12 cellular contexts compared by ENCODE assay signal in the genomic region with DNA sequence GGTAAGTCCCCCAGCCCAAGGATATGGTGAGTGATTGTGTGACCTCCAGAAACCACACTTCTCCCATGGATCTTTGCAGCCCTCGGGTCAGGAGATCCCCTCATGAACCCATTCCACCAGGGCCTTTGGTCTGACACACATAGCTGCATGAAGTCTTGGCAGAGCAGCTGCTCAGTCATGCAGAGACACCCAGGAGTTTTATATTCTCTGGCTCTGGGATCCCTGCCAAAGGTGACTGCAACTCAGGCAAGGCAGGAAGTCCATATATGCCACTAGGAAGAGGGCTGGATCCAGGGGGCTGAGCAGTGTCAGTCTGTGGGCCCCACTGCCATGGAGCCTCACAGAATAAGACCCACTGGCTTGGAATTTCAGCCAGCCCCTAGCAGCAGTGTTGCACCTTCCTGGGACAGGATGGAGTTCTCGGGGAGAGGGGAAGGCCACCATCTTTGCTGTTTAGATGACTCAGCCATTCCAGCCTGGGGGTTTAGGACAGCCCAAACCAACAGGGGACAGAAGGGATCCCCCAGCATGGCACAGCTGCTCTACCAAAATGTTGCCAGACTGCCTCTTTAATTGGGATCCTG.
DNase-seq lines count a peak whose midpoint lies in the region; ATAC-seq, FAIRE-seq and TF ChIP-seq lines count a peak whose summit lies in the region.
"Had no signal": no experiment of that assay in that cellular context is flagged by ENCODE, and none has a peak within 500 bp of the region (broad histone marks: within the 10 kb centered on the region; RNA-seq: fewer than 3 reads in every experiment).

No MANE protein-coding gene starts in this region.

- no peak overlapping the region for H3K4me3 ChIP-seq in BLaER1 treated with 17β-estradiol and CSF1 and Interleukin-3, amounts not matched to agents 10 nM and 100 nM
- H3K4me3 ChIP-seq in kidney (ENCODE audit: low read length in 2 of 2), result no peak overlapping the region

- DNase-seq in Kasumi-1 (lab: John Stamatoyannopoulos, UW) (peak; percentile 35 to 48), SHP77 (lab: John Stamatoyannopoulos, UW) (peak; percentile 88 to 89), kidney (peak; percentile 77), medulla oblongata (ENCODE audit: extremely low spot score) (no peak), D341Med (ENCODE audit: low spot score) (no peak)
- DNase-seq in activated naive CD4-positive, alpha-beta T cell treated with Interleukin-2 at 50 U/mL for 16 hours, result no peak
- DNase-seq: activated gamma-delta T cell treated with Interleukin-2 at 50 U/mL for 16 hours; CD4-positive, CD25-positive, alpha-beta regulatory T cell; effector memory CD8-positive, alpha-beta T cell; islet precursor cell had no signal

- H3K9ac ChIP-seq in BLaER1 treated with 17β-estradiol and CSF1 and Interleukin-3, amounts not matched to agents 10 nM and 100 nM, result no peak overlapping the region
- no peak overlapping the region for H3K9ac ChIP-seq in kidney (ENCODE audit: low read length in 2 of 2)

- intact Hi-C loops in kidney (cut with DNase I), result no loop called here

- ATAC-seq in GM19467 (IDR thresholded peaks at IDR 0.05; ENCODE audit: unreplicated experiment), result no peak
- ATAC-seq: effector memory CD8-positive, alpha-beta T cell had no signal

- TF ChIP-seq CTCF in kidney (IDR thresholded peaks at IDR 0.05; ENCODE audit: borderline replicate concordance, extremely low read depth, insufficient read depth), result no peak

- H3K27me3 ChIP-seq in BLaER1 treated with 17β-estradiol and CSF1 and Interleukin-3, amounts not matched to agents 10 nM and 100 nM, result no peaks in the 10 kb centered on the region

- H3K27ac ChIP-seq in BLaER1 treated with 17β-estradiol and CSF1 and Interleukin-3, amounts not matched to agents 10 nM and 100 nM, result no peak overlapping the region
- H3K27ac ChIP-seq in kidney (ENCODE audit: low read depth in 2 of 2, low read length in 2 of 2), result no peak overlapping the region

- H3K36me3 ChIP-seq in BLaER1 treated with 17β-estradiol and CSF1 and Interleukin-3, amounts not matched to agents 10 nM and 100 nM, result no peaks in the 10 kb centered on the region
- H3K36me3 ChIP-seq in kidney (ENCODE audit: control insufficient read depth in 1 of 2, insufficient read depth in 2 of 2, low read length in 2 of 2), result no peaks in the 10 kb centered on the region

- H3K9me3 ChIP-seq in BLaER1 treated with 17β-estradiol and CSF1 and Interleukin-3, amounts not matched to agents 10 nM and 100 nM (replicated peaks in 1 of 11), result peaks cover 28 to 45% (median 37%) of the 10 kb centered on the region in 11 experiments
- peaks cover 0 to 13% of the 10 kb centered on the region in 2 donors for H3K9me3 ChIP-seq in kidney (ENCODE audit: control insufficient read depth in 1 of 2, low read length in 2 of 2)

- peak overlapping the region in 9 of 11 experiments; percentile 13 to 42 (median 30); a peak in 12 of 22 replicates for H3K4me2 ChIP-seq in BLaER1 treated with 17β-estradiol and CSF1 and Interleukin-3, amounts not matched to agents 10 nM and 100 nM

- no peak for FAIRE-seq in kidney (lab: Jason Lieb, UNC)

- H4K20me1 ChIP-seq in BLaER1 treated with 17β-estradiol and CSF1 and Interleukin-3, amounts not matched to agents 10 nM and 100 nM, result no peaks in the 10 kb centered on the region

- peaks cover 13 to 32% (median 28%) of the 10 kb centered on the region in 10 experiments for H3K4me1 ChIP-seq in BLaER1 treated with 17β-estradiol and CSF1 and Interleukin-3, amounts not matched to agents 10 nM and 100 nM
- H3K4me1 ChIP-seq in kidney (ENCODE audit: control insufficient read depth in 1 of 2, insufficient read depth in 1 of 2, low read depth in 1 of 2, low read length in 2 of 2), result no peaks in the 10 kb centered on the region

Comparison
In these comparisons a context has a peak if more than half of its experiments do, and no peak if none do; other contexts are left out.
1. DNase-seq: peak in Kasumi-1 (2 of 2), SHP77 (2 of 2) and kidney (single experiment); none in medulla oblongata (single experiment), activated naive CD4-positive, alpha-beta T cell treated with Interleukin-2 at 50 U/mL for 16 hours (single experiment) and D341Med (single experiment).